ENCODE assay signal across 10 cellular contexts in genomic region chr15:42198516-42198915, GRCh38. TPM values are rescaled to one million over a fixed set of nuclear protein-coding genes. Genes with fewer than 3 reads are reported as not detected.
"Had no signal": no experiment of that assay in that cellular context is flagged by ENCODE, and none has a peak within 500 bp of the region (broad histone marks: within the 10 kb centered on the region; RNA-seq: fewer than 3 reads in every experiment).

No MANE protein-coding gene starts in this region.

- H2AFZ ChIP-seq: GM23338 had no signal

- H3K4me2 ChIP-seq: GM23338 had no signal

- DNase-seq: H9, HCEC 1CT, Kasumi-1, KG1 had no signal

- H3K9me3 Mint-ChIP-seq: H9, IgD-negative memory B cell had no signal

- H3K27ac Mint-ChIP-seq: GM23338, H9, IgD-negative memory B cell had no signal

- H3K27me3 Mint-ChIP-seq: IgD-negative memory B cell had no signal

- H3K27ac ChIP-seq: HL-60 had no signal

- H3K4me1 Mint-ChIP-seq: GM23338, H9 had no signal

- H3K4me3 Mint-ChIP-seq: GM23338, H9, IgD-negative memory B cell had no signal

- H3K4me3 ChIP-seq: GM23338 had no signal

- ATAC-seq: GM23338 had no signal

- FAIRE-seq: H1, H54 had no signal

RNA-seq across cellular contexts. Expression of gene PLA2G4F, which starts 42.1 kb away (rescaled TPM):
- total RNA-seq: GM23338, H1, H9, HT1080 had no signal
- polyA plus RNA-seq: GM23338, H1, IgD-negative memory B cell had no signal
